In genomic region chr1:174358786-174359453, GRCh38 we compare ENCODE assay signal across 1 cellular context.
A peak's percentile ranks its signal among the peaks of the same experiment; 100 is the strongest.
TF ChIP-seq lines count a peak whose summit lies in the region.

No MANE protein-coding gene starts in this region.

TF ChIP-seq in HEK293, 187 proteins besides CTCF, POLR2A, EP300 and RAD21 (continued from another document):
- TF ChIP-seq ZNF26 (tag by site-specific recombination; IDR thresholded peaks at IDR 0.05) (no peak), ZNF350 (tag by site-specific recombination; IDR thresholded peaks at IDR 0.05) (0 out of 2 replicates have a peak, but pooled peaks have one; percentile 48), MYNN (tag by site-specific recombination; IDR thresholded peaks at IDR 0.05; ENCODE audit: borderline replicate concordance) (no peak), ZNF785 (tag by site-specific recombination; IDR thresholded peaks at IDR 0.05) (no peak), ZNF768 (tag by site-specific recombination; IDR thresholded peaks at IDR 0.05) (no peak), ZNF610 (tag by site-specific recombination; IDR thresholded peaks at IDR 0.05; ENCODE audit: borderline replicate concordance) (no peak)
